ENCODE assay signal across 11 cellular contexts in genomic region chr2:60926751-60927568, GRCh38. TPM values are rescaled to one million over a fixed set of nuclear protein-coding genes. Genes with fewer than 3 reads are reported as not detected.
DNase-seq lines count a peak whose midpoint lies in the region; ATAC-seq and TF ChIP-seq lines count a peak whose summit lies in the region.
"Had no signal": no experiment of that assay in that cellular context is flagged by ENCODE, and none has a peak within 500 bp of the region (broad histone marks: within the 10 kb centered on the region; RNA-seq: fewer than 3 reads in every experiment).

No MANE protein-coding gene starts in this region.

- H3K36me3 Mint-ChIP-seq in CD4-positive, CD25-positive, alpha-beta regulatory T cell, result peaks cover 43% of the 10 kb centered on the region

- no peaks in the 10 kb centered on the region for H3K27me3 ChIP-seq in CD4-positive, CD25-positive, alpha-beta regulatory T cell (ENCODE audit: control insufficient read depth, insufficient read depth, low read length)

- intact Hi-C loops in mucosa of descending colon (cut with DNase I, micrococcal nuclease), result no loop called here

- H3K36me3 ChIP-seq in CD4-positive, CD25-positive, alpha-beta regulatory T cell (ENCODE audit: control insufficient read depth, insufficient read depth, low read length), result peaks cover 49% of the 10 kb centered on the region
- H3K36me3 ChIP-seq in mucosa of descending colon (ENCODE audit: low read depth), result no peaks in the 10 kb centered on the region

- H3K27ac ChIP-seq in CD4-positive, CD25-positive, alpha-beta regulatory T cell (ENCODE audit: insufficient read depth, low read length, poor library complexity, severe bottlenecking), result no peak overlapping the region
- peak overlapping the region; percentile 34 for H3K27ac ChIP-seq in epithelial cell of prostate
- no peak overlapping the region for H3K27ac ChIP-seq in substantia nigra (ENCODE audit: low read depth, low read length, poor library complexity, severe bottlenecking)

- TF ChIP-seq CTCF in mucosa of descending colon (IDR thresholded peaks at IDR 0.05), result no peak

- H3K27ac Mint-ChIP-seq in CD4-positive, CD25-positive, alpha-beta regulatory T cell, result peak overlapping the region in 2 of 3 donors; percentile 12 to 15
- H3K27ac Mint-ChIP-seq: activated CD8-positive, alpha-beta memory T cell treated with anti-CD3 and anti-CD28 coated beads, Interleukin-2, amount 10 ng/mL, durations not matched to agents 7 days and 5 days had no signal

- H3K27me3 Mint-ChIP-seq in CD4-positive, CD25-positive, alpha-beta regulatory T cell, result no peaks in the 10 kb centered on the region
- H3K27me3 Mint-ChIP-seq: activated CD8-positive, alpha-beta memory T cell treated with anti-CD3 and anti-CD28 coated beads, Interleukin-2, amount 10 ng/mL, durations not matched to agents 7 days and 5 days had no signal

- H3K4me1 ChIP-seq in CD4-positive, CD25-positive, alpha-beta regulatory T cell (ENCODE audit: control insufficient read depth, insufficient read depth, low read length, poor library complexity, severe bottlenecking), result no peaks in the 10 kb centered on the region
- no peaks in the 10 kb centered on the region for H3K4me1 ChIP-seq in mucosa of descending colon (ENCODE audit: low read depth)

- H3K4me3 ChIP-seq in CD4-positive, CD25-positive, alpha-beta regulatory T cell (ENCODE audit: low read depth, low read length), result no peak overlapping the region
- no peak overlapping the region for H3K4me3 ChIP-seq in mucosa of descending colon

- no peaks in the 10 kb centered on the region for H3K9me3 ChIP-seq in CD4-positive, CD25-positive, alpha-beta regulatory T cell (ENCODE audit: control insufficient read depth in 2 of 2, low read length in 2 of 2)
- H3K9me3 ChIP-seq in mucosa of descending colon, result no peaks in the 10 kb centered on the region

- H3K4me3 Mint-ChIP-seq in CD4-positive, CD25-positive, alpha-beta regulatory T cell, result no peak overlapping the region
- H3K4me3 Mint-ChIP-seq: activated CD8-positive, alpha-beta memory T cell treated with anti-CD3 and anti-CD28 coated beads, Interleukin-2, amount 10 ng/mL, durations not matched to agents 7 days and 5 days had no signal

- peaks cover 4 to 15% (median 7%) of the 10 kb centered on the region in 4 donors for H3K4me1 Mint-ChIP-seq in CD4-positive, CD25-positive, alpha-beta regulatory T cell

- ATAC-seq in CD4-positive, CD25-positive, alpha-beta regulatory T cell (ENCODE audit: low read depth in 2 of 2), result no peak
- ATAC-seq in mucosa of descending colon, result peak; percentile 43
- no peak for ATAC-seq in GM21825 (IDR thresholded peaks at IDR 0.05; ENCODE audit: unreplicated experiment)
- ATAC-seq in GM18520 (IDR thresholded peaks at IDR 0.05; ENCODE audit: unreplicated experiment), result no peak
- ATAC-seq: activated CD8-positive, alpha-beta memory T cell treated with anti-CD3 and anti-CD28 coated beads, Interleukin-2, amount 10 ng/mL, durations not matched to agents 7 days and 5 days had no signal

- no peak for DNase-seq in CD4-positive, CD25-positive, alpha-beta regulatory T cell
- DNase-seq in MV-4-11 (lab: John Stamatoyannopoulos, UW) (peak; percentile 91), epithelial cell of prostate (ENCODE audit: low read depth, low spot score) (no peak), mucosa of descending colon (peak in 1 of 3 donors; percentile 11), substantia nigra (lab: John Stamatoyannopoulos, UW) (no peak), COLO668 (lab: John Stamatoyannopoulos, UW; ENCODE audit: unreplicated experiment) (no peak)
- DNase-seq: activated CD8-positive, alpha-beta memory T cell treated with anti-CD3 and anti-CD28 coated beads, Interleukin-2, amount 10 ng/mL, durations not matched to agents 7 days and 5 days; caudate nucleus; NCI-H446 had no signal

- H3K9me3 Mint-ChIP-seq in CD4-positive, CD25-positive, alpha-beta regulatory T cell, result peaks cover 0 to 2% (median 0%) of the 10 kb centered on the region in 7 donors

RNA-seq across cellular contexts. Expression of gene REL, which starts 45.6 kb away (rescaled TPM):
- total RNA-seq in CD4-positive, CD25-positive, alpha-beta regulatory T cell, result 146 TPM
- polyA plus RNA-seq in CD4-positive, CD25-positive, alpha-beta regulatory T cell, result 10 to 100 TPM; 14.6 to 16.0 (median 15.6) TPM
- total RNA-seq in mucosa of descending colon, result 10 to 100 TPM; 17.4 to 20.5 (median 18.1) TPM
